Comparison of ENCODE assay signal across 20 cellular contexts in genomic region chr4:26060286-26060685, GRCh38.
"Had no signal": no experiment of that assay in that cellular context is flagged by ENCODE, and none has a peak within 500 bp of the region (broad histone marks: within the 10 kb centered on the region; RNA-seq: fewer than 3 reads in every experiment).

No MANE protein-coding gene starts in this region.

- H3K4me3 Mint-ChIP-seq: activated naive CD4-positive, alpha-beta T cell treated with anti-CD3 and anti-CD28 coated beads, Interleukin-2, amount 50 U/mL, for 24 hours; activated T-cell treated with anti-CD3 and anti-CD28 coated beads, Interleukin-2, amount 50 U/mL, for 72 hours; stimulated activated naive CD8-positive, alpha-beta T cell treated with anti-CD3 and anti-CD28 coated beads, Interleukin-15, Interleukin-2, amounts not matched to agents 100 ng/mL and 50 ng/mL, for 24 hours; T-helper 1 cell treated with Interleukin-12 subunit alpha and Interleukin-12 subunit beta and Interleukin-4 antibody, amounts not matched to agents 30 μg/mL and 1 μg/mL, for 36 hours had no signal

- H3K27me3 ChIP-seq: ascending aorta, esophagus muscularis mucosa, right atrium auricular region, vagina had no signal

- H3K9me3 ChIP-seq: ascending aorta, esophagus muscularis mucosa, right atrium auricular region, vagina had no signal

- H3K27me3 Mint-ChIP-seq: activated naive CD4-positive, alpha-beta T cell treated with anti-CD3 and anti-CD28 coated beads, Interleukin-2, amount 50 U/mL, for 24 hours had no signal

- H3K4me1 ChIP-seq: right atrium auricular region, vagina had no signal

- H3K27ac ChIP-seq: ascending aorta, esophagus muscularis mucosa, left ventricle myocardium inferior, right atrium auricular region, skin epidermis, vagina, VCaP had no signal

- DNase-seq: activated CD4-positive, alpha-beta T cell treated with anti-CD3 and anti-CD28 coated beads for 1 hour; activated CD4-positive, alpha-beta T cell treated with anti-CD3 and anti-CD28 coated beads, Interleukin-2, amount 50 U/mL, for 4 hours; activated effector memory CD4-positive, alpha-beta T cell treated with anti-CD3 and anti-CD28 coated beads, Interleukin-2, amount 50 U/mL, for 16 hours; activated T-cell treated with anti-CD3 and anti-CD28 coated beads, Interleukin-2, amount 50 U/mL, for 72 hours; effector CD8-positive, alpha-beta T cell; hypothalamus; left ventricle myocardium inferior; mammary epithelial cell; occipital lobe had no signal

- H3K4me3 ChIP-seq: ascending aorta, esophagus muscularis mucosa, left ventricle myocardium inferior, right atrium auricular region, skin epidermis, vagina had no signal

- H3K9me3 Mint-ChIP-seq: activated naive CD4-positive, alpha-beta T cell treated with anti-CD3 and anti-CD28 coated beads, Interleukin-2, amount 50 U/mL, for 24 hours had no signal

- FAIRE-seq: frontal cortex had no signal

- H3K27ac Mint-ChIP-seq: activated naive CD4-positive, alpha-beta T cell treated with anti-CD3 and anti-CD28 coated beads, Interleukin-2, amount 50 U/mL, for 24 hours; activated T-cell treated with anti-CD3 and anti-CD28 coated beads, Interleukin-2, amount 50 U/mL, for 72 hours; progenitor cell of endocrine pancreas; stimulated activated naive CD8-positive, alpha-beta T cell treated with anti-CD3 and anti-CD28 coated beads, Interleukin-15, Interleukin-2, amounts not matched to agents 100 ng/mL and 50 ng/mL, for 24 hours; T-helper 1 cell treated with Interleukin-12 subunit alpha and Interleukin-12 subunit beta and Interleukin-4 antibody, amounts not matched to agents 30 μg/mL and 1 μg/mL, for 36 hours had no signal

- ATAC-seq: activated T-cell treated with anti-CD3 and anti-CD28 coated beads, Interleukin-2, amount 50 U/mL, for 72 hours had no signal

- H3K36me3 ChIP-seq: ascending aorta, esophagus muscularis mucosa, left ventricle myocardium inferior, right atrium auricular region, vagina had no signal
